ENCODE assay signal across 1 cellular context in genomic region chr12:114684098-114684869, GRCh38.
TF ChIP-seq lines count a peak whose summit lies in the region.

TBX3 (minus strand) TSS chr12:114684175; CDS start chr12:114683200, 975 bp downstream.

TF ChIP-seq in HepG2, 621 proteins besides CTCF, POLR2A, EP300 and RAD21 (continued from another document and continues in another):
- TF ChIP-seq ZNF704 (CRISPR knock-in tag; IDR thresholded peaks at IDR 0.05; ENCODE audit: borderline replicate concordance) = no peak
- TF ChIP-seq ARID2 (CRISPR knock-in tag; IDR thresholded peaks at IDR 0.05; ENCODE audit: borderline replicate concordance) = peak; percentile 85; the same call in 1 of the 2 replicates
- peak; percentile 54; the same call in 1 of the 2 replicates for TF ChIP-seq MNT (IDR thresholded peaks at IDR 0.05)
- no peak for TF ChIP-seq TEF (CRISPR knock-in tag; IDR thresholded peaks at IDR 0.05)
- no peak; the same call in 1 of the 2 replicates for TF ChIP-seq IRX3 (CRISPR knock-in tag; IDR thresholded peaks at IDR 0.05; ENCODE audit: borderline replicate concordance, low read depth)
- TF ChIP-seq MXI1 (IDR thresholded peaks at IDR 0.05; ENCODE audit: borderline replicate concordance, low read depth, low read length) = 0 out of 3 replicates have a peak, but pooled peaks have one; percentile 33
- no peak for TF ChIP-seq ZZZ3 (CRISPR knock-in tag; IDR thresholded peaks at IDR 0.05; ENCODE audit: borderline replicate concordance)
- TF ChIP-seq TFAP4 (IDR thresholded peaks at IDR 0.05; ENCODE audit: borderline replicate concordance, low read depth) = peak; percentile 48; the same call in 1 of the 2 replicates
- TF ChIP-seq HIVEP1 (CRISPR knock-in tag; IDR thresholded peaks at IDR 0.05) = peak; percentile 63
- TF ChIP-seq GTF3A (CRISPR knock-in tag; conservative IDR thresholded peaks at IDR 0.05) = no peak
- 0 out of 2 replicates have a peak, but pooled peaks have one; percentile 47 for TF ChIP-seq ZNF138 (CRISPR knock-in tag; IDR thresholded peaks at IDR 0.05; ENCODE audit: low read depth)
- TF ChIP-seq LRRFIP1 (CRISPR knock-in tag; conservative IDR thresholded peaks at IDR 0.05) = peak; percentile 72; the same call in 1 of the 2 replicates
- TF ChIP-seq ZBTB37 (CRISPR knock-in tag; IDR thresholded peaks at IDR 0.05) = 0 out of 2 replicates have a peak, but pooled peaks have one; percentile 51
- TF ChIP-seq ZNF746 (CRISPR knock-in tag; IDR thresholded peaks at IDR 0.05) = peak; percentile 95
- TF ChIP-seq ZNF850 (CRISPR knock-in tag; conservative IDR thresholded peaks at IDR 0.05) = peak; percentile 89; the same call in 1 of the 2 replicates
- no peak for TF ChIP-seq ZNF562 (CRISPR knock-in tag; IDR thresholded peaks at IDR 0.05; ENCODE audit: borderline replicate concordance)
- TF ChIP-seq SNRNP70 (IDR thresholded peaks at IDR 0.05; ENCODE audit: low read depth, low read length) = no peak
- peak; percentile 2 for TF ChIP-seq XRCC5 (optimal IDR thresholded peaks at IDR 0.05; ENCODE audit: low read length)
- TF ChIP-seq ZNF879 (CRISPR knock-in tag; IDR thresholded peaks at IDR 0.05) = no peak
- TF ChIP-seq ZNF234 (CRISPR knock-in tag; conservative IDR thresholded peaks at IDR 0.05) = no peak
- peak; percentile 19; the same call in 1 of the 2 replicates for TF ChIP-seq JUN (CRISPR knock-in tag; IDR thresholded peaks at IDR 0.05)
- peak; percentile 98 for TF ChIP-seq ZNF878 (CRISPR knock-in tag; IDR thresholded peaks at IDR 0.05)
- TF ChIP-seq HOXA3 (CRISPR knock-in tag; IDR thresholded peaks at IDR 0.05) = peak; percentile 47; the same call in 1 of the 2 replicates
- TF ChIP-seq KLF12 (CRISPR knock-in tag; IDR thresholded peaks at IDR 0.05; ENCODE audit: borderline replicate concordance) = no peak
- peak; percentile 70; the same call in 1 of the 2 replicates for TF ChIP-seq ZNF431 (CRISPR knock-in tag; IDR thresholded peaks at IDR 0.05; ENCODE audit: borderline replicate concordance, low read depth)
- TF ChIP-seq NCOA2 (CRISPR knock-in tag; IDR thresholded peaks at IDR 0.05) = peak; percentile 66
- peak; percentile 82; the same call in 1 of the 2 replicates for TF ChIP-seq AKAP8 (CRISPR knock-in tag; IDR thresholded peaks at IDR 0.05)
- TF ChIP-seq ZBTB34 (CRISPR knock-in tag; IDR thresholded peaks at IDR 0.05) = peak; percentile 74; the same call in 1 of the 2 replicates
- TF ChIP-seq ARNT2 (CRISPR knock-in tag; IDR thresholded peaks at IDR 0.05; ENCODE audit: low read depth) = peak; percentile 77
- TF ChIP-seq ZSCAN31 (CRISPR knock-in tag; IDR thresholded peaks at IDR 0.05; ENCODE audit: low read depth) = peak; percentile 94
- TF ChIP-seq ZBTB21 (CRISPR knock-in tag; IDR thresholded peaks at IDR 0.05) = no peak
- peak; percentile 80; the same call in 1 of the 2 replicates for TF ChIP-seq SOX5 (CRISPR knock-in tag; IDR thresholded peaks at IDR 0.05; ENCODE audit: borderline replicate concordance)
- TF ChIP-seq ZBTB44 (CRISPR knock-in tag; IDR thresholded peaks at IDR 0.05) = no peak
- peak; percentile 62; the same call in 1 of the 2 replicates for TF ChIP-seq POLR2AphosphoS2 (IDR thresholded peaks at IDR 0.05; ENCODE audit: low read depth, low read length)
- peak; percentile 62; the same call in 1 of the 2 replicates for TF ChIP-seq SNAPC2 (CRISPR knock-in tag; IDR thresholded peaks at IDR 0.05)
- peak; percentile 41; the same call in 1 of the 2 replicates for TF ChIP-seq MXD3 (CRISPR knock-in tag; IDR thresholded peaks at IDR 0.05)
- no peak for TF ChIP-seq KLF16 (CRISPR knock-in tag; IDR thresholded peaks at IDR 0.05)
- TF ChIP-seq SAP130 (CRISPR knock-in tag; IDR thresholded peaks at IDR 0.05; ENCODE audit: low read depth) = peak; percentile 95
- TF ChIP-seq PRDM10 (CRISPR knock-in tag; IDR thresholded peaks at IDR 0.05; ENCODE audit: low read depth) = peak; percentile 81; the same call in 1 of the 2 replicates
- TF ChIP-seq CERS6 (CRISPR knock-in tag; IDR thresholded peaks at IDR 0.05) = no peak
- peak; percentile 98 for TF ChIP-seq SP5 (CRISPR knock-in tag; IDR thresholded peaks at IDR 0.05; ENCODE audit: borderline replicate concordance, low read depth)
